Comparison of ENCODE assay signal across 11 cellular contexts in genomic region chr1:243742814-243743213, GRCh38.
A peak's percentile ranks its signal among the peaks of the same experiment; 100 is the strongest.
DNase-seq lines count a peak whose midpoint lies in the region; ATAC-seq and TF ChIP-seq lines count a peak whose summit lies in the region.
"Had no signal": no experiment of that assay in that cellular context is flagged by ENCODE, and none has a peak within 500 bp of the region (broad histone marks: within the 10 kb centered on the region; RNA-seq: fewer than 3 reads in every experiment).

No MANE protein-coding gene starts in this region.

- no peak for DNase-seq in Right ventricle myocardium inferior (ENCODE audit: missing footprints)
- no peak for DNase-seq in right atrium auricular region (ENCODE audit: low spot score)
- DNase-seq in amniotic epithelial cell (ENCODE audit: low read depth): peak; percentile 72
- DNase-seq in foreskin keratinocyte: peak in 1 of 2 donors; percentile 28
- peak; percentile 83 for DNase-seq in stromal cell of bone marrow (ENCODE audit: low read depth)
- no peak for DNase-seq in NCI-H2171 treated with DMSO at 0.1 percent for 48 hours (lab: John Stamatoyannopoulos, UW)
- DNase-seq: activated CD4-positive, alpha-beta T cell treated with anti-CD3 and anti-CD28 coated beads, Interleukin-2, amount 50 U/mL, for 48 hours; activated effector memory CD4-positive, alpha-beta T cell treated with anti-CD3 and anti-CD28 coated beads, Interleukin-2, amount 50 U/mL, for 16 hours; NCI-H2081 treated with DMSO at 0.1 percent for 48 hours had no signal

- peak; percentile 56 for ATAC-seq in Right ventricle myocardium inferior
- ATAC-seq in foreskin keratinocyte: peak; percentile 20
- no peak for ATAC-seq in HG02642 (IDR thresholded peaks at IDR 0.05; ENCODE audit: poor library complexity, unreplicated experiment)
- ATAC-seq in HG03108 (IDR thresholded peaks at IDR 0.05; ENCODE audit: unreplicated experiment): no peak

- no peaks in the 10 kb centered on the region for H3K9me3 ChIP-seq in right atrium auricular region

- H3K27me3 ChIP-seq in right atrium auricular region: no peaks in the 10 kb centered on the region
- H3K27me3 ChIP-seq in foreskin keratinocyte: no peaks in the 10 kb centered on the region

- peaks cover 0 to 12% of the 10 kb centered on the region in 2 donors for H3K4me1 ChIP-seq in right atrium auricular region
- peaks cover 3% of the 10 kb centered on the region for H3K4me1 ChIP-seq in foreskin keratinocyte

- H3K36me3 ChIP-seq in right atrium auricular region: no peaks in the 10 kb centered on the region

- H3K4me3 ChIP-seq in right atrium auricular region: no peak overlapping the region

- TF ChIP-seq CTCF in right atrium auricular region (IDR thresholded peaks at IDR 0.05) (no peak), foreskin keratinocyte (conservative IDR thresholded peaks at IDR 0.05) (no peak)

- peak overlapping the region in 1 of 2 donors; percentile 11 for H3K27ac ChIP-seq in right atrium auricular region
- H3K27ac ChIP-seq in foreskin keratinocyte: no peak overlapping the region

- intact Hi-C loops in Right ventricle myocardium inferior (cut with DNase I): no loop called here

Comparison
In these comparisons a context has a peak if more than half of its experiments do, and no peak if none do; other contexts are left out.
1. ATAC-seq: peak in Right ventricle myocardium inferior (single experiment) and foreskin keratinocyte (single experiment); none in HG02642 (single experiment) and HG03108 (single experiment).
2. DNase-seq: peak in amniotic epithelial cell (single experiment) and stromal cell of bone marrow (single experiment); none in Right ventricle myocardium inferior (single experiment), right atrium auricular region (single experiment) and NCI-H2171 treated with DMSO at 0.1 percent for 48 hours (single experiment).